16 cellular contexts compared by ENCODE assay signal in genomic region chr12:210277-211141, GRCh38. TPM values are rescaled to one million over a fixed set of nuclear protein-coding genes. Genes with fewer than 3 reads are reported as not detected.
"Had no signal": no experiment of that assay in that cellular context is flagged by ENCODE, and none has a peak within 500 bp of the region (broad histone marks: within the 10 kb centered on the region; RNA-seq: fewer than 3 reads in every experiment).

No MANE protein-coding gene starts in this region.

- H3K4me1 Mint-ChIP-seq: activated naive CD4-positive, alpha-beta T cell treated with anti-CD3 and anti-CD28 coated beads, Interleukin-2, amount 10 ng/mL, durations not matched to agents 7 days and 5 days had no signal

- H3K27ac ChIP-seq: adrenal gland, WERI-Rb-1 had no signal

- H3K36me3 Mint-ChIP-seq: activated naive CD4-positive, alpha-beta T cell treated with anti-CD3 and anti-CD28 coated beads, Interleukin-2, amount 10 ng/mL, durations not matched to agents 7 days and 5 days; stimulated activated naive B cell treated with anti-CD40 and anti-IgM and Interleukin-4, amounts not matched to agents 10 μg/mL and 1 μg/mL and 100 μg/mL, for 72 hours; T-cell had no signal

- H3K4me1 ChIP-seq: adrenal gland had no signal

- H3K36me3 ChIP-seq: adrenal gland, transverse colon, WERI-Rb-1 had no signal

- H3K9me3 ChIP-seq: adrenal gland, transverse colon had no signal

- DNase-seq: activated CD4-positive, alpha-beta T cell treated with anti-CD3 and anti-CD28 coated beads for 4 hours; activated naive CD4-positive, alpha-beta T cell treated with anti-CD3 and anti-CD28 coated beads, Interleukin-2, amount 10 ng/mL, durations not matched to agents 7 days and 5 days; activated T-cell treated with anti-CD3 and anti-CD28 coated beads for 4 hours; adrenal gland; endodermal cell; erythroblast; hypothalamus; left cardiac atrium; stimulated activated naive B cell treated with anti-CD40 and anti-IgM and Interleukin-4, amounts not matched to agents 10 μg/mL and 1 μg/mL and 100 μg/mL, for 72 hours; T-cell; T1000; transverse colon; WERI-Rb-1 had no signal

- H3K27ac Mint-ChIP-seq: activated naive CD4-positive, alpha-beta T cell treated with anti-CD3 and anti-CD28 coated beads, Interleukin-2, amount 10 ng/mL, durations not matched to agents 7 days and 5 days; activated T-helper 2 cell treated with anti-CD3 and anti-CD28 coated beads, Interferon-gamma antibody, Interleukin-2, Interleukin-4, amounts not matched to agents 10 μg/mL and 5 μg/mL and 100 μg/mL, durations not matched to agents 14 hours and 24 hours and 36 hours; endodermal cell; stimulated activated naive B cell treated with anti-CD40 and anti-IgM and Interleukin-4, amounts not matched to agents 10 μg/mL and 1 μg/mL and 100 μg/mL, for 72 hours; T-cell had no signal

- H3K9me3 Mint-ChIP-seq: activated naive CD4-positive, alpha-beta T cell treated with anti-CD3 and anti-CD28 coated beads, Interleukin-2, amount 10 ng/mL, durations not matched to agents 7 days and 5 days; activated T-helper 2 cell treated with anti-CD3 and anti-CD28 coated beads, Interferon-gamma antibody, Interleukin-2, Interleukin-4, amounts not matched to agents 10 μg/mL and 5 μg/mL and 100 μg/mL, durations not matched to agents 14 hours and 24 hours and 36 hours; endodermal cell had no signal

- ATAC-seq: left cardiac atrium; right cardiac atrium; stimulated activated naive B cell treated with anti-CD40 and anti-IgM and Interleukin-4, amounts not matched to agents 10 μg/mL and 1 μg/mL and 100 μg/mL, for 72 hours; T-cell had no signal

- H3K4me3 Mint-ChIP-seq: activated naive CD4-positive, alpha-beta T cell treated with anti-CD3 and anti-CD28 coated beads, Interleukin-2, amount 10 ng/mL, durations not matched to agents 7 days and 5 days; central memory CD8-positive, alpha-beta T cell; endodermal cell; stimulated activated naive B cell treated with anti-CD40 and anti-IgM and Interleukin-4, amounts not matched to agents 10 μg/mL and 1 μg/mL and 100 μg/mL, for 72 hours; T-cell had no signal

- H3K4me3 ChIP-seq: adrenal gland, transverse colon had no signal

RNA-seq across cellular contexts. Expression of gene SLC6A13, which starts 52.1 kb away (rescaled TPM):
- total RNA-seq: transverse colon had no signal
